ENCODE assay signal across 17 cellular contexts in genomic region chr1:168328965-168329364, GRCh38. TPM values are rescaled to one million over a fixed set of nuclear protein-coding genes. Genes with fewer than 3 reads are reported as not detected.
DNase-seq lines count a peak whose midpoint lies in the region; ATAC-seq lines count a peak whose summit lies in the region.
"Had no signal": no experiment of that assay in that cellular context is flagged by ENCODE, and none has a peak within 500 bp of the region (broad histone marks: within the 10 kb centered on the region; RNA-seq: fewer than 3 reads in every experiment).

No MANE protein-coding gene starts in this region.

- H3K27me3 Mint-ChIP-seq in activated T-cell treated with anti-CD3 and anti-CD28 coated beads, Interleukin-2, amount 50 U/mL, for 24 hours = no peaks in the 10 kb centered on the region
- H3K27me3 Mint-ChIP-seq: B cell had no signal

- no peaks in the 10 kb centered on the region for H3K79me1 ChIP-seq in trophoblast cell (ENCODE audit: low read length)

- H3K36me3 ChIP-seq in trophoblast cell (ENCODE audit: control insufficient read depth in 1 of 2, insufficient read depth in 2 of 2, low read length in 2 of 2) = no peaks in the 10 kb centered on the region
- H3K36me3 ChIP-seq: BLaER1 treated with 17β-estradiol and CSF1 and Interleukin-3, amounts not matched to agents 10 nM and 100 nM had no signal

- H2BK5ac ChIP-seq in trophoblast cell (ENCODE audit: low read depth, low read length, poor library complexity) = no peak overlapping the region

- H3K18ac ChIP-seq in trophoblast cell (ENCODE audit: low read length) = no peak overlapping the region

- DNase-seq in activated T-cell treated with anti-CD3 and anti-CD28 coated beads, Interleukin-2, amount 50 U/mL, for 24 hours = no peak
- no peak for DNase-seq in activated T-cell treated with anti-CD3 and anti-CD28 coated beads, Interleukin-2, amount 50 U/mL, for 48 hours
- DNase-seq in M059J (ENCODE audit: low read depth) (peak; percentile 8), amniotic epithelial cell (ENCODE audit: low read depth) (peak; percentile 29), trophoblast cell (peak; percentile 22 to 46), left ventricle myocardium superior (no peak), NCI-H1694 treated with DMSO at 0.1 percent for 48 hours (lab: John Stamatoyannopoulos, UW) (no peak)
- DNase-seq: Calu3; CD8-positive, alpha-beta T cell; DMS79 treated with DMSO at 0.1 percent for 48 hours; GF-D8; GOT3; H7; HFFc6 had no signal

- peaks cover 2% of the 10 kb centered on the region for H3K36me3 Mint-ChIP-seq in activated T-cell treated with anti-CD3 and anti-CD28 coated beads, Interleukin-2, amount 50 U/mL, for 24 hours (ENCODE audit: low read depth)

- H3K4me3 ChIP-seq in trophoblast cell (ENCODE audit: low read depth, low read length) = no peak overlapping the region
- H3K4me3 ChIP-seq: BLaER1 treated with 17β-estradiol and CSF1 and Interleukin-3, amounts not matched to agents 10 nM and 100 nM had no signal

- no peak overlapping the region for H2AFZ ChIP-seq in trophoblast cell (ENCODE audit: insufficient read depth, low read length, poor library complexity)

- no peak overlapping the region for H4K8ac ChIP-seq in trophoblast cell (ENCODE audit: low read depth, low read length)

- H4K91ac ChIP-seq in trophoblast cell (ENCODE audit: low read depth, low read length) = no peak overlapping the region

- H2BK120ac ChIP-seq in trophoblast cell (ENCODE audit: insufficient read depth, low read length, poor library complexity) = no peak overlapping the region

- H3K23ac ChIP-seq in trophoblast cell (ENCODE audit: low read length) = no peak overlapping the region

- no peak overlapping the region for H4K12ac ChIP-seq in trophoblast cell (ENCODE audit: low read depth, low read length)

- no CpG with 5 or more reads among the region's 4 CpGs for WGBS in trophoblast cell (ENCODE audit: extremely low coverage, insufficient coverage, insufficient read length)

- no peak overlapping the region for H3K14ac ChIP-seq in trophoblast cell (ENCODE audit: low read length)

- ATAC-seq in left ventricle myocardium superior = no peak
- ATAC-seq: CD8-positive, alpha-beta T cell; HCT116 had no signal

- no peak overlapping the region for H2BK12ac ChIP-seq in trophoblast cell (ENCODE audit: low read length)

- H3K4me1 ChIP-seq in trophoblast cell (ENCODE audit: control insufficient read depth in 1 of 2, insufficient read depth in 2 of 2, low read length in 2 of 2) = no peaks in the 10 kb centered on the region

- H3K4ac ChIP-seq in trophoblast cell (ENCODE audit: low read depth, low read length) = no peak overlapping the region

- H3K9me3 Mint-ChIP-seq in activated T-cell treated with anti-CD3 and anti-CD28 coated beads, Interleukin-2, amount 50 U/mL, for 24 hours = peaks cover 4% of the 10 kb centered on the region
- H3K9me3 Mint-ChIP-seq: HFFc6 had no signal

- no peak overlapping the region for H3K4me2 ChIP-seq in trophoblast cell (ENCODE audit: low read length)
- H3K4me2 ChIP-seq: BLaER1 treated with 17β-estradiol and CSF1 and Interleukin-3, amounts not matched to agents 10 nM and 100 nM had no signal

- no peak overlapping the region for H3K27ac ChIP-seq in trophoblast cell (ENCODE audit: low read depth, low read length)
- H3K27ac ChIP-seq: BLaER1 treated with 17β-estradiol and CSF1 and Interleukin-3, amounts not matched to agents 10 nM and 100 nM had no signal

- H3K4me1 Mint-ChIP-seq in activated T-cell treated with anti-CD3 and anti-CD28 coated beads, Interleukin-2, amount 50 U/mL, for 24 hours (ENCODE audit: low read depth) = no peaks in the 10 kb centered on the region
- H3K4me1 Mint-ChIP-seq: B cell had no signal

- intact Hi-C loops in left ventricle myocardium superior (cut with micrococcal nuclease) = no loop called here

- no peaks in the 10 kb centered on the region for H3K79me2 ChIP-seq in trophoblast cell (ENCODE audit: control insufficient read depth, insufficient read depth, low read length, poor library complexity)

- H3K4me3 Mint-ChIP-seq in activated T-cell treated with anti-CD3 and anti-CD28 coated beads, Interleukin-2, amount 50 U/mL, for 24 hours = no peak overlapping the region
- H3K4me3 Mint-ChIP-seq: B cell; CD8-positive, alpha-beta T cell; HFFc6 had no signal

- no peaks in the 10 kb centered on the region for H3K27me3 ChIP-seq in trophoblast cell (ENCODE audit: insufficient read depth, low read length)
- H3K27me3 ChIP-seq: BLaER1 treated with 17β-estradiol and CSF1 and Interleukin-3, amounts not matched to agents 10 nM and 100 nM had no signal

- peak overlapping the region; percentile 19 for H3K27ac Mint-ChIP-seq in activated T-cell treated with anti-CD3 and anti-CD28 coated beads, Interleukin-2, amount 50 U/mL, for 24 hours
- H3K27ac Mint-ChIP-seq: B cell; CD8-positive, alpha-beta T cell; HFFc6 had no signal

- H3K9ac ChIP-seq in trophoblast cell (ENCODE audit: low read length) = no peak overlapping the region
- H3K9ac ChIP-seq: BLaER1 treated with 17β-estradiol and CSF1 and Interleukin-3, amounts not matched to agents 10 nM and 100 nM had no signal

- H3K9me3 ChIP-seq in trophoblast cell (ENCODE audit: insufficient read depth, low read depth, low read length) = no peaks in the 10 kb centered on the region

- H2AK5ac ChIP-seq in trophoblast cell (ENCODE audit: low read length) = no peak overlapping the region

RNA-seq across cellular contexts. Expression of gene TBX19, which starts 48.3 kb away (rescaled TPM):
- 0.54 and 1.1 TPM in 2 replicates for total RNA-seq in M059J (2014; rRNA removed; shearing (Covaris generic))
- polyA plus RNA-seq in trophoblast cell (2013) = 0.71 and 0.83 TPM in 2 replicates
- total RNA-seq in left ventricle myocardium superior = 0.55 TPM

Comparison
In these comparisons a context has a peak if more than half of its experiments do, and no peak if none do; other contexts are left out.
1. DNase-seq: peak in M059J (single experiment), amniotic epithelial cell (single experiment) and trophoblast cell (2 of 2); none in activated T-cell treated with anti-CD3 and anti-CD28 coated beads, Interleukin-2, amount 50 U/mL, for 24 hours (single experiment), activated T-cell treated with anti-CD3 and anti-CD28 coated beads, Interleukin-2, amount 50 U/mL, for 48 hours (0 of 2), left ventricle myocardium superior (single experiment) and NCI-H1694 treated with DMSO at 0.1 percent for 48 hours (single experiment).